8 cellular contexts compared by ENCODE assay signal in genomic region chr1:91804546-91805023, GRCh38.
DNase-seq lines count a peak whose midpoint lies in the region.

No MANE protein-coding gene starts in this region.

- DNase-seq in NK-92 (lab: John Stamatoyannopoulos, UW; ENCODE audit: unreplicated experiment), result peak; percentile 34
- DNase-seq in NK-92 treated with Interleukin-12 subunit alpha and Interleukin-12 subunit beta, amount 100 ng/mL, for 24 hours (lab: John Stamatoyannopoulos, UW), result no peak
- peak; percentile 65 to 69 for DNase-seq in activated CD4-positive, alpha-beta T cell treated with anti-CD3 and anti-CD28 coated beads for 4 hours
- peak; percentile 79 for DNase-seq in effector CD4-positive, alpha-beta T cell
- DNase-seq in stimulated activated CD4-positive, alpha-beta T cell treated with anti-CD3 and anti-CD28 coated beads, Interleukin-4, amount 100 ng/mL, for 48 hours (ENCODE audit: low read depth in 2 of 2), result peak; percentile 56 to 73
- DNase-seq in epidermal melanocyte (ENCODE audit: insufficient read length, low spot score), result no peak
- no peak for DNase-seq in amygdala (lab: John Stamatoyannopoulos, UW)
- no peak for DNase-seq in inferior parietal cortex (ENCODE audit: extremely low spot score)

Comparison
In these comparisons a context has a peak if more than half of its experiments do, and no peak if none do; other contexts are left out.
1. DNase-seq: peak in NK-92 (single experiment), activated CD4-positive, alpha-beta T cell treated with anti-CD3 and anti-CD28 coated beads for 4 hours (2 of 2), effector CD4-positive, alpha-beta T cell (single experiment) and stimulated activated CD4-positive, alpha-beta T cell treated with anti-CD3 and anti-CD28 coated beads, Interleukin-4, amount 100 ng/mL, for 48 hours (2 of 2); none in NK-92 treated with Interleukin-12 subunit alpha and Interleukin-12 subunit beta, amount 100 ng/mL, for 24 hours (single experiment), epidermal melanocyte (single experiment), amygdala (0 of 56) and inferior parietal cortex (single experiment).